29 cellular contexts compared by ENCODE assay signal in the genomic region with DNA sequence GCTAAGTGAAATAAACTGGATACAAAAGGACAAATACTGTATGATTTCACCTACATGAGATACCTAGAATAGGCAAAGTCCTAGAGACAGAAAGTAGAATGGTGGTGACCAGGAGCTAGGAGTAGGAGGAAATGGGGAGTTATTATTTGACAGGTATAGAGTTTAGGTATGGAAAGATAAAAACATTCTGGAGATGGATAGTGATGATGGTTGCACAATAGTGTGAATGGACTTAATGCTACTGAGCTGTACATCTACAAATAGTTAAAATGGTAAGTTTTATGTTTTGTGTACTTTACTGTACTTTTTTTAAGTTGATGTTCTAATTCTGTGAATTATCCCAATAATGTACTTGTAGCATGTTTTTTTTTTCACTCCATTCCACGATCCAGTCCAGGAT.
"Had no signal": no experiment of that assay in that cellular context is flagged by ENCODE, and none has a peak within 500 bp of the region (broad histone marks: within the 10 kb centered on the region; RNA-seq: fewer than 3 reads in every experiment).

No MANE protein-coding gene starts in this region.

- H3K27me3 ChIP-seq: esophagus muscularis mucosa, foreskin keratinocyte, gastroesophageal sphincter, heart left ventricle, hepatocyte, neural progenitor cell, right atrium auricular region, sigmoid colon, tibial nerve, upper lobe of left lung had no signal

- ATAC-seq: foreskin keratinocyte; gastroesophageal sphincter; heart left ventricle; left lobe of liver; mucosa of descending colon; naive thymus-derived CD4-positive, alpha-beta T cell; stimulated activated naive B cell treated with anti-CD40 and anti-IgM and Interleukin-4, amounts not matched to agents 10 μg/mL and 1 μg/mL and 100 μg/mL, for 72 hours had no signal

- H3K79me2 ChIP-seq: hepatocyte had no signal

- H3K27ac ChIP-seq: coronary artery, esophagus muscularis mucosa, foreskin keratinocyte, gastroesophageal sphincter, heart left ventricle, hepatocyte, neural progenitor cell, prostate gland, right atrium auricular region, sigmoid colon, thoracic aorta, tibial nerve, upper lobe of left lung had no signal

- H3K4me3 Mint-ChIP-seq: mesothelial cell of epicardium; naive thymus-derived CD4-positive, alpha-beta T cell; nephron; neural progenitor cell; stimulated activated naive CD8-positive, alpha-beta T cell treated with anti-CD3 and anti-CD28 coated beads, Interleukin-15, Interleukin-2, amounts not matched to agents 100 ng/mL and 50 ng/mL, for 24 hours had no signal

- H3K27me3 Mint-ChIP-seq: stimulated activated naive B cell treated with anti-CD40 and anti-IgM and Interleukin-4, amounts not matched to agents 10 μg/mL and 1 μg/mL and 100 μg/mL, for 72 hours had no signal

- H3K27ac Mint-ChIP-seq: mesothelial cell of epicardium; naive thymus-derived CD4-positive, alpha-beta T cell; nephron; neural progenitor cell; stimulated activated naive CD8-positive, alpha-beta T cell treated with anti-CD3 and anti-CD28 coated beads, Interleukin-15, Interleukin-2, amounts not matched to agents 100 ng/mL and 50 ng/mL, for 24 hours had no signal

- H3K9me3 ChIP-seq: esophagus muscularis mucosa, gastroesophageal sphincter, heart left ventricle, mucosa of descending colon, prostate gland, right atrium auricular region, sigmoid colon, thoracic aorta, tibial nerve, upper lobe of left lung had no signal

- DNase-seq: dermis blood vessel endothelial cell; effector memory CD4-positive, alpha-beta T cell; foreskin keratinocyte; heart left ventricle; kidney; mesenchymal stem cell; mucosa of descending colon; naive thymus-derived CD4-positive, alpha-beta T cell; sigmoid colon; stimulated activated CD4-positive, alpha-beta T cell treated with anti-CD3 and anti-CD28 coated beads, Interleukin-2, amount 100 ng/mL, for 24 hours; stimulated activated CD4-positive, alpha-beta T cell treated with anti-CD3 and anti-CD28 coated beads, Interleukin-4, amount 100 ng/mL, for 24 hours; stimulated activated naive B cell treated with anti-CD40 and anti-IgM and Interleukin-4, amounts not matched to agents 10 μg/mL and 1 μg/mL and 100 μg/mL, for 72 hours; upper lobe of left lung had no signal

- H3K9me3 Mint-ChIP-seq: mesothelial cell of epicardium; naive thymus-derived CD4-positive, alpha-beta T cell; nephron; neural progenitor cell; stimulated activated naive CD8-positive, alpha-beta T cell treated with anti-CD3 and anti-CD28 coated beads, Interleukin-15, Interleukin-2, amounts not matched to agents 100 ng/mL and 50 ng/mL, for 24 hours had no signal

- FAIRE-seq: endothelial cell of umbilical vein, kidney, urothelium cell line had no signal

- H2AFZ ChIP-seq: hepatocyte, neural progenitor cell had no signal

- H3K4me1 Mint-ChIP-seq: mesothelial cell of epicardium, nephron, neural progenitor cell had no signal

- H3K9ac ChIP-seq: neural progenitor cell had no signal

- H3K4me2 ChIP-seq: hepatocyte, neural progenitor cell had no signal

- H3K36me3 Mint-ChIP-seq: mesothelial cell of epicardium; naive thymus-derived CD4-positive, alpha-beta T cell; neural progenitor cell had no signal

- H3K4me1 ChIP-seq: esophagus muscularis mucosa, foreskin keratinocyte, gastroesophageal sphincter, heart left ventricle, prostate gland, right atrium auricular region, sigmoid colon, tibial nerve, upper lobe of left lung had no signal

- H3K4me3 ChIP-seq: coronary artery, esophagus muscularis mucosa, gastroesophageal sphincter, heart left ventricle, hepatocyte, lung, mucosa of descending colon, neural progenitor cell, prostate gland, right atrium auricular region, sigmoid colon, thoracic aorta, tibial nerve, upper lobe of left lung had no signal

- H3K36me3 ChIP-seq: esophagus muscularis mucosa, gastroesophageal sphincter, heart left ventricle, neural progenitor cell, prostate gland, right atrium auricular region, sigmoid colon, thoracic aorta, tibial nerve, upper lobe of left lung had no signal
